8 cellular contexts compared by ENCODE assay signal in genomic region chr2:61016392-61017002, GRCh38. TPM values are rescaled to one million over a fixed set of nuclear protein-coding genes. Genes with fewer than 3 reads are reported as not detected.
A peak's percentile ranks its signal among the peaks of the same experiment; 100 is the strongest.
DNase-seq lines count a peak whose midpoint lies in the region; ATAC-seq and TF ChIP-seq lines count a peak whose summit lies in the region.

No MANE protein-coding gene starts in this region.

- TF ChIP-seq CTCF in Caco-2 (IDR thresholded peaks at IDR 0.05; ENCODE audit: insufficient read depth in 1 of 2, low read depth in 1 of 2, low read length in 1 of 2, severe bottlenecking in 1 of 2, unreplicated experiment in 1 of 2) (no peak), NB4 (IDR thresholded peaks at IDR 0.05; ENCODE audit: low read depth, low read length) (no peak), vagina (IDR thresholded peaks at IDR 0.05) (no peak)

- H3K4me3 ChIP-seq in Caco-2 (ENCODE audit: low read depth, low read length) = peak overlapping the region; percentile 67
- H3K4me3 ChIP-seq in NB4 (ENCODE audit: low read depth, low read length) = peak overlapping the region; percentile 89
- H3K4me3 ChIP-seq in vagina = peak overlapping the region; percentile 63 to 94

- peak overlapping the region; percentile 91 for H3K27ac ChIP-seq in cingulate gyrus (ENCODE audit: low read depth, low read length)
- peak overlapping the region; percentile 91 for H3K27ac ChIP-seq in vagina

- H3K4me1 ChIP-seq in Caco-2 (peaks cover 8% of the 10 kb centered on the region), vagina (peaks cover 51% of the 10 kb centered on the region)

- ATAC-seq in GM21381 (IDR thresholded peaks at IDR 0.05; ENCODE audit: unreplicated experiment) (peak; percentile 12), naive B cell (ENCODE audit: low read depth in 2 of 2) (no peak)

- H3K4me3 Mint-ChIP-seq in Caco-2 (ENCODE audit: unreplicated experiment) = peak overlapping the region; percentile 88
- H3K4me3 Mint-ChIP-seq in naive B cell = peak overlapping the region; percentile 94 to 100 (median 99)

- H3K27me3 Mint-ChIP-seq in Caco-2 (ENCODE audit: insufficient read depth, unreplicated experiment) (no peaks in the 10 kb centered on the region), naive B cell (no peaks in the 10 kb centered on the region)

- TSS peak; percentile 62 for BruUV-seq in Caco-2 (replicated peaks; lab: Mats Ljungman, UMichigan)

- H3K4me1 Mint-ChIP-seq in Caco-2 (ENCODE audit: low read depth, unreplicated experiment) (no peaks in the 10 kb centered on the region), naive B cell (peaks cover 8 to 34% (median 27%) of the 10 kb centered on the region in 3 donors)

- TF ChIP-seq POLR2A in NB4 (IDR thresholded peaks at IDR 0.05; ENCODE audit: extremely low read depth, insufficient read length) = no peak
- no peak for TF ChIP-seq POLR2A in vagina (IDR thresholded peaks at IDR 0.05)

- H3K9me3 ChIP-seq in Caco-2 (no peaks in the 10 kb centered on the region), vagina (no peaks in the 10 kb centered on the region)

- no peaks in the 10 kb centered on the region for H3K9me3 Mint-ChIP-seq in Caco-2 (ENCODE audit: unreplicated experiment)
- H3K9me3 Mint-ChIP-seq in naive B cell = no peaks in the 10 kb centered on the region

- CTCF ChIA-PET in Caco-2 (lab: Charles Lee) = no interaction called here

- H3K27me3 ChIP-seq in Caco-2 (replicated peaks; ENCODE audit: control insufficient read depth, insufficient read depth, low read length) = no peaks in the 10 kb centered on the region
- H3K27me3 ChIP-seq in vagina = no peaks in the 10 kb centered on the region

- intact Hi-C loops in Caco-2 (cut with micrococcal nuclease; ENCODE audit: unreplicated experiment) (loop anchor here (1.0 to 5.0 kb wide), 4 partner anchors 30 to 161 kb away; partner anchors contain the start of genes REL and SANBR), vagina (cut with DNase I) (loop anchor here (5.0 kb wide), 1 partner anchor 51 kb away; the partner anchor contains the start of gene SANBR)

- peaks cover 2% of the 10 kb centered on the region for H3K36me3 ChIP-seq in Caco-2 (ENCODE audit: control insufficient read depth, insufficient read depth, low read length)
- peaks cover 0 to 7% of the 10 kb centered on the region in 2 donors for H3K36me3 ChIP-seq in vagina

- DNase-seq in Caco-2 (peak in 1 of 2 experiments; percentile 49), NB4 (ENCODE audit: low read depth) (no peak), naive B cell (no peak), vagina (ENCODE audit: extremely low spot score in 2 of 2) (peak in 1 of 2 donors; percentile 86), NCI-H2029 (lab: John Stamatoyannopoulos, UW) (no peak), DMS153 (lab: John Stamatoyannopoulos, UW) (no peak)

- H3K36me3 Mint-ChIP-seq in Caco-2 (ENCODE audit: insufficient read depth, unreplicated experiment) = peaks cover 27% of the 10 kb centered on the region
- peaks cover 0 to 7% of the 10 kb centered on the region in 2 donors for H3K36me3 Mint-ChIP-seq in naive B cell

- peak overlapping the region; percentile 97 for H3K27ac Mint-ChIP-seq in Caco-2 (ENCODE audit: unreplicated experiment)
- peak overlapping the region; percentile 32 to 98 (median 96) for H3K27ac Mint-ChIP-seq in naive B cell

- POLR2A ChIA-PET in Caco-2 (lab: Charles Lee) = interaction anchor here (1.0 kb wide), 1 partner anchor 161 kb away, joined by 4 read pairs; no protein-coding TSS in a partner anchor

RNA-seq across cellular contexts. Expression of gene PEX13, which starts 1.0 kb away (rescaled TPM):
- total RNA-seq in Caco-2 (2022) (36.6 and 37.4 TPM in 2 replicates), vagina (18.7 TPM)
- polyA plus RNA-seq in naive B cell (ENCODE audit: low read depth in 6 of 6) = 10 to 100 TPM in 4 of 6 donors, 1 to 10 TPM in 2; 8.5 to 17.9 (median 10.6) TPM

RNA-seq across cellular contexts. Expression of gene PUS10, which starts 1.6 kb away (rescaled TPM):
- total RNA-seq in Caco-2 (2022) (10.0 and 12.1 TPM in 2 replicates), vagina (3.2 TPM)
- polyA plus RNA-seq in naive B cell (ENCODE audit: low read depth in 6 of 6) = 1 to 10 TPM; 3.4 to 8.6 (median 4.8) TPM

RNA-seq across cellular contexts. Expression of gene SANBR, which starts 49.2 kb away (rescaled TPM):
- 13.3 and 14.3 TPM in 2 replicates for total RNA-seq in Caco-2 (2022)
- 1 to 10 TPM in 4 of 6 donors, under 1 TPM in 1, not detected in 1; 0.66 to 4.4 (median 1.3) TPM for polyA plus RNA-seq in naive B cell (ENCODE audit: low read depth in 6 of 6)
- 7.9 TPM for total RNA-seq in vagina
